Comparison of ENCODE assay signal across 8 cellular contexts in the genomic region with DNA sequence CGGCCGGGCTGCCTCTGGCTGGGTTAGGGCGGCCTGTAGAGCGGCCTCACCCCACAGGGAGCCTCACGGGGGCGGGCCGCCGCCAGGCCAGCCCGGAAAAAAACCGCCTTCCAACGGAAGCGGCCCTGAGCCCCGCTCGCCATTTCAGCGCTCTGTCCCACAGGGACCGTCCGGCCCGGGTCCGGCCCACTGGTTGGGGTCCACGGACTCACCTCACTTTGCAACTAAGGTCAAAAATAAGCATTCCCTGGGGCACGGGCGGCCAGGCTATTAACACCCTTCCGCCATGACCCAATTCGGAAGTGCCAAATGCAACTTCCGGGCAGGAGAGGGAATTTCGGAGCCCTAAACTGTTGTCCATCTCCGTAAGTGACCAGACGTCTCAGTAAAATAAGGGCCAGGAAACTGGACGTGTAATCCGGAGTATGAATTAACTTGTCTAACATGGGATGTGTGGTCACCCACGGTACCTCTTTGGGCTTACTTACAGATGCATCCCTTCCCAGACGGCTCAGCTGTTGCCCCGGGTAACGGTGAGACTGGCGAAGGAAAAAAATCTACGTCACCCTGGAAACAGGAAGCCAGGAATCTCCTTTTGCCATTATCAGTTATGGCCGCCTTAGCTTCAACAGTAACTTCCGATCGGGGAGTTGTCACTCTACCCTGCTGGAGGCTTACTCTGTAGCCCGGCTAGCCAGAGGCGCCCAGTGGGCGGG. TPM values are rescaled to one million over a fixed set of nuclear protein-coding genes. Genes with fewer than 3 reads are reported as not detected.
A peak's percentile ranks its signal among the peaks of the same experiment; 100 is the strongest.
DNase-seq lines count a peak whose midpoint lies in the region; ATAC-seq and TF ChIP-seq lines count a peak whose summit lies in the region.

A gene with protein sequence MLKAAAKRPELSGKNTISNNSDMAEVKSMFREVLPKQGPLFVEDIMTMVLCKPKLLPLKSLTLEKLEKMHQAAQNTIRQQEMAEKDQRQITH (minus strand): TSS at position 548 of the 716 bp plus-strand sequence. CDS start 1,023 bp downstream, outside the sequence.

- peak within 1 kb of the TSS; percentile 100 for H3K4me3 ChIP-seq in CD8-positive, alpha-beta T cell (ENCODE audit: low read depth, low read length)
- peak within 1 kb of the TSS; percentile 88 to 90 for H3K4me3 ChIP-seq in tibial artery

- CTCF ChIA-PET in CD8-positive, alpha-beta T cell (lab: Charles Lee), result interaction anchor here (0.6 to 3.3 kb wide), 6 partner anchors 16 to 85 kb away, joined by 3 to 13 read pairs (median 3); no protein-coding TSS in a partner anchor
- CTCF ChIA-PET in activated CD8-positive, alpha-beta T cell treated with anti-CD3 and anti-CD28 coated beads, Interleukin-2, amount 10 ng/mL, durations not matched to agents 7 days and 5 days (lab: Charles Lee), result interaction anchor here (0.6 to 2.2 kb wide), 18 partner anchors 9 to 306 kb away, joined by 3 to 10 read pairs (median 4); no protein-coding TSS in a partner anchor

- POLR2A ChIA-PET in CD8-positive, alpha-beta T cell (lab: Charles Lee), result interaction anchor here (0.8 to 2.4 kb wide), 19 partner anchors 9 to 709 kb away, joined by 3 to 17 read pairs (median 4); partner anchors contain the start of genes PDCD4, SMC3 and SMNDC1
- POLR2A ChIA-PET in activated CD8-positive, alpha-beta T cell treated with anti-CD3 and anti-CD28 coated beads, Interleukin-2, amount 10 ng/mL, durations not matched to agents 7 days and 5 days (lab: Charles Lee), result interaction anchor here (0.6 to 2.2 kb wide), 17 partner anchors 8 to 246 kb away, joined by 3 to 12 read pairs (median 4); partner anchors contain the start of genes ADRA2A and PDCD4

- no peaks in the 10 kb centered on the region for H3K9me3 Mint-ChIP-seq in CD8-positive, alpha-beta T cell
- H3K9me3 Mint-ChIP-seq in activated CD8-positive, alpha-beta T cell treated with anti-CD3 and anti-CD28 coated beads, Interleukin-2, amount 10 ng/mL, durations not matched to agents 7 days and 5 days (ENCODE audit: insufficient read depth), result no peaks in the 10 kb centered on the region

- peak within 1 kb of the TSS; percentile 98 for H3K4me3 Mint-ChIP-seq in CD8-positive, alpha-beta T cell
- H3K4me3 Mint-ChIP-seq in activated CD8-positive, alpha-beta T cell treated with anti-CD3 and anti-CD28 coated beads, Interleukin-2, amount 10 ng/mL, durations not matched to agents 7 days and 5 days, result peak within 1 kb of the TSS; percentile 89

- peaks cover 51% of the 10 kb centered on the region for H3K4me1 Mint-ChIP-seq in CD8-positive, alpha-beta T cell (ENCODE audit: low read depth)
- peaks cover 36% of the 10 kb centered on the region for H3K4me1 Mint-ChIP-seq in activated CD8-positive, alpha-beta T cell treated with anti-CD3 and anti-CD28 coated beads, Interleukin-2, amount 10 ng/mL, durations not matched to agents 7 days and 5 days (ENCODE audit: low read depth)

- no peaks in the 10 kb centered on the region for H3K9me3 ChIP-seq in CD8-positive, alpha-beta T cell (ENCODE audit: low read length)
- H3K9me3 ChIP-seq in tibial artery, result no peaks in the 10 kb centered on the region

- no peak for TF ChIP-seq CTCF in CD8-positive, alpha-beta T cell (IDR thresholded peaks at IDR 0.05)
- peak in 1 of 2 experiments; percentile 1 for TF ChIP-seq CTCF in tibial artery (IDR thresholded peaks at IDR 0.05)

- peaks cover 16% of the 10 kb centered on the region for H3K4me1 ChIP-seq in CD8-positive, alpha-beta T cell (ENCODE audit: insufficient read depth, low read length)
- H3K4me1 ChIP-seq in tibial artery, result peaks cover 0 to 42% (median 12%) of the 10 kb centered on the region in 4 donors

- no peaks in the 10 kb centered on the region for H3K27me3 ChIP-seq in CD8-positive, alpha-beta T cell (ENCODE audit: insufficient read depth, low read length)
- no peaks in the 10 kb centered on the region for H3K27me3 ChIP-seq in tibial artery

- intact Hi-C loops in CD8-positive, alpha-beta T cell (cut with DNase I, micrococcal nuclease), result loop anchor here (1.0 to 10.0 kb wide), 13 partner anchors 20 to 994 kb away; partner anchors contain the start of genes SMNDC1 (in 2 of the 2), ADD3 (in 1 of the 2), DUSP5 (in 1 of the 2) and PDCD4 (in 1 of the 2)
- intact Hi-C loops in tibial artery (cut with DNase I; ENCODE audit: low total_unique reads), result loop anchor here (5.0 kb wide), 1 partner anchor 46 kb away; the partner anchor contains the start of gene PDCD4

- peak in 2 of 7 experiments; percentile 72 to 89 for DNase-seq in CD8-positive, alpha-beta T cell
- DNase-seq in NCI-H345 (lab: John Stamatoyannopoulos, UW) (peak; percentile 99), epidermal melanocyte (ENCODE audit: insufficient read length, low spot score) (peak; percentile 76), midbrain (lab: John Stamatoyannopoulos, UW) (peak; percentile 100), tibial artery (no peak)
- no peak for DNase-seq in activated CD8-positive, alpha-beta T cell treated with anti-CD3 and anti-CD28 coated beads, Interleukin-2, amount 10 ng/mL, durations not matched to agents 7 days and 5 days

- peaks cover 42% of the 10 kb centered on the region for H3K36me3 Mint-ChIP-seq in CD8-positive, alpha-beta T cell
- peaks cover 9% of the 10 kb centered on the region for H3K36me3 Mint-ChIP-seq in activated CD8-positive, alpha-beta T cell treated with anti-CD3 and anti-CD28 coated beads, Interleukin-2, amount 10 ng/mL, durations not matched to agents 7 days and 5 days (ENCODE audit: low read depth)

- no peaks in the 10 kb centered on the region for H3K36me3 ChIP-seq in CD8-positive, alpha-beta T cell (ENCODE audit: insufficient read depth, low read length)
- H3K36me3 ChIP-seq in tibial artery, result no peaks in the 10 kb centered on the region

- ATAC-seq in CD8-positive, alpha-beta T cell, result peak; percentile 25
- ATAC-seq in GM19043 (IDR thresholded peaks at IDR 0.05; ENCODE audit: low read depth, unreplicated experiment), result peak; percentile 69
- ATAC-seq in HG03175 (IDR thresholded peaks at IDR 0.05; ENCODE audit: unreplicated experiment), result peak; percentile 84
- peak; percentile 95 for ATAC-seq in activated CD8-positive, alpha-beta T cell treated with anti-CD3 and anti-CD28 coated beads, Interleukin-2, amount 10 ng/mL, durations not matched to agents 7 days and 5 days

- H3K27ac Mint-ChIP-seq in CD8-positive, alpha-beta T cell, result peak within 1 kb of the TSS; percentile 99
- H3K27ac Mint-ChIP-seq in activated CD8-positive, alpha-beta T cell treated with anti-CD3 and anti-CD28 coated beads, Interleukin-2, amount 10 ng/mL, durations not matched to agents 7 days and 5 days, result peak within 1 kb of the TSS; percentile 99

- H3K27me3 Mint-ChIP-seq in CD8-positive, alpha-beta T cell (ENCODE audit: low read depth), result no peaks in the 10 kb centered on the region
- no peaks in the 10 kb centered on the region for H3K27me3 Mint-ChIP-seq in activated CD8-positive, alpha-beta T cell treated with anti-CD3 and anti-CD28 coated beads, Interleukin-2, amount 10 ng/mL, durations not matched to agents 7 days and 5 days (ENCODE audit: low read depth)

- peak within 1 kb of the TSS; percentile 100 for H3K27ac ChIP-seq in CD8-positive, alpha-beta T cell (ENCODE audit: low read depth, low read length)
- H3K27ac ChIP-seq in tibial artery, result peak within 1 kb of the TSS; percentile 98

RNA-seq across cellular contexts. Expression of the gene that starts here (rescaled TPM):
- 10 to 100 TPM in 1 of 2 experiments, 1 to 10 TPM in 1; 9.5 to 11.1 TPM for total RNA-seq in CD8-positive, alpha-beta T cell
- total RNA-seq in activated CD8-positive, alpha-beta T cell treated with anti-CD3 and anti-CD28 coated beads, Interleukin-2, amount 10 ng/mL, durations not matched to agents 7 days and 5 days, result 10 to 100 TPM; 20.7 to 21.1 TPM

Comparison
In these comparisons a context has a peak if more than half of its experiments do, and no peak if none do; other contexts are left out.
1. ATAC-seq: peak in every context shown above with its lines; median percentile 95 in activated CD8-positive, alpha-beta T cell treated with anti-CD3 and anti-CD28 coated beads, Interleukin-2, amount 10 ng/mL, durations not matched to agents 7 days and 5 days; 84 in HG03175; 69 in GM19043; 25 in CD8-positive, alpha-beta T cell.
2. DNase-seq: peak in NCI-H345 (single experiment), epidermal melanocyte (single experiment) and midbrain (single experiment); none in activated CD8-positive, alpha-beta T cell treated with anti-CD3 and anti-CD28 coated beads, Interleukin-2, amount 10 ng/mL, durations not matched to agents 7 days and 5 days (single experiment) and tibial artery (0 of 2).